8 cellular contexts compared by ENCODE assay signal in the genomic region with DNA sequence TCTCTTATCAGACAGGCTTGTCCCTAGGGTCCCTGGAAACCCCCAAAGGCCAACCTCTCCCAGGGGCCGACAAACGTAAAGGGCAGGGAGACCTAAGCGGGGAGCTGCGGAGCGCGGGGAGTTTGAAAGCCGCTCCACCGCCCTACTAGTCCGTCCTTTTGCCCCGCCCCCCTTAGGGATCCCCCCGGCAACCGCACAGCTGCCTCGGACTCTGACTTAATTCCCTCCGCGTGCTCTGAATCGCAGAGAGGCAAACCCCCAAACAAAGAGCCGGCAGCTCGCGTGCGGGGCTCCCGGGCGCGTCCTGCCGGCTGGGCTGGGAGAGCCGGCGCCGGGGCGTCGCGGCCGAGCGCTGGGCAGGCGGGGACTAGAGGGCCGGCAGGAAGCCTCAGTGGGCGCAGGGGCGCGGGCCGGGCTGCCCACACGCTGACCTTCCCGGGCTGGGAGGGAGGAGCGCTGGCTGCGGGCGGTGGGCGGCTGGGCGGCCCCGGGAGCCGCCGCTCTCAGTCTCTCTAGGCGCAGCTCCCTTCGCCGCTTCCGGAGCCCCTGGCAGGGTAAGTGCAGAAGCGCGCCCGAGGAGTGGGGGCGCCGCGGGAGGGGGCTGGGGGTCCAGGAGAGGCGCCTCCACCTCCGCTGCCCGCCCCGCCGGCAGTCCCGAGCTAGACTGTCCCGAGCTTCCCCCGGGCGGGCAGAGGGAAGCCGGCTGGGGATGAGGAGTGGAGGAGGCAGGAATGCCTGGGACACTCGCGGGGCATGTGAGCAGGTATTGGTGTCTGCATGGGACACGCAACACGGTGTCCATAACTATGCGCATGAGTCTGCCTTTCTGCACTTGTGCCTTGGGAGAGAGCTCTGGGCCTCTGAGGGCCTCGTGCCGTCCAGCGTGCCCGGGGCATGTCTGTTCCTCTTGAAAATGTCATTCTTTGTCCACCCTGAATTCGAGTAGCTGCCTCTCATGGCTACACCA. TPM values are rescaled to one million over a fixed set of nuclear protein-coding genes. Genes with fewer than 3 reads are reported as not detected.
DNase-seq lines count a peak whose midpoint lies in the region; ATAC-seq and TF ChIP-seq lines count a peak whose summit lies in the region.

A gene with protein sequence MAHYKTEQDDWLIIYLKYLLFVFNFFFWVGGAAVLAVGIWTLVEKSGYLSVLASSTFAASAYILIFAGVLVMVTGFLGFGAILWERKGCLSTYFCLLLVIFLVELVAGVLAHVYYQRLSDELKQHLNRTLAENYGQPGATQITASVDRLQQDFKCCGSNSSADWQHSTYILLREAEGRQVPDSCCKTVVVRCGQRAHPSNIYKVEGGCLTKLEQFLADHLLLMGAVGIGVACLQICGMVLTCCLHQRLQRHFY (plus strand): TSS at position 506 of the 967 bp plus-strand sequence. CDS start 27,244 bp downstream, outside the sequence.

- no peaks in the 10 kb centered on the region for H3K4me1 Mint-ChIP-seq in effector memory CD8-positive, alpha-beta T cell (ENCODE audit: low read depth in 2 of 2)

- peak; percentile 37 for DNase-seq in EH (ENCODE audit: low read depth)
- DNase-seq in LHCN-M2 (ENCODE audit: low read depth) = peak; percentile 18
- DNase-seq in choroid plexus epithelial cell (ENCODE audit: low read depth) = peak; percentile 50
- peak; percentile 91 for DNase-seq in left kidney (ENCODE audit: low read depth, low spot score)
- DNase-seq in stromal cell of bone marrow (ENCODE audit: low read depth) = peak; percentile 29
- no peak for DNase-seq in SW480 (ENCODE audit: low spot score)
- DNase-seq in effector memory CD8-positive, alpha-beta T cell = no peak

- TF ChIP-seq CTCF in choroid plexus epithelial cell (conservative IDR thresholded peaks at IDR 0.05; ENCODE audit: low read depth, low read length) = no peak

- H3K9me3 Mint-ChIP-seq in effector memory CD8-positive, alpha-beta T cell = peaks cover 0 to 3% of the 10 kb centered on the region in 2 donors

- no peak within 1 kb of the TSS for H3K4me3 Mint-ChIP-seq in effector memory CD8-positive, alpha-beta T cell

- H3K27ac Mint-ChIP-seq in effector memory CD8-positive, alpha-beta T cell = no peak within 1 kb of the TSS

- peaks cover 53 to 83% of the 10 kb centered on the region in 2 donors for H3K27me3 Mint-ChIP-seq in effector memory CD8-positive, alpha-beta T cell

- no peak for ATAC-seq in HG02642 (IDR thresholded peaks at IDR 0.05; ENCODE audit: poor library complexity, unreplicated experiment)
- no peak for ATAC-seq in effector memory CD8-positive, alpha-beta T cell (replicated peaks)

- H3K4me3 ChIP-seq in choroid plexus epithelial cell (ENCODE audit: low read depth, low read length) = peak within 1 kb of the TSS; percentile 47

- H3K36me3 Mint-ChIP-seq in effector memory CD8-positive, alpha-beta T cell (ENCODE audit: insufficient read depth) = no peaks in the 10 kb centered on the region

RNA-seq across cellular contexts. Expression of the gene that starts here (rescaled TPM):
- total RNA-seq in LHCN-M2 (2014; rRNA removed) = 0.17 and 0.32 TPM in 2 replicates
- 0.11 TPM for polyA plus RNA-seq in LHCN-M2 (2012)

Comparison
In these comparisons a context has a peak if more than half of its experiments do, and no peak if none do; other contexts are left out.
1. Peak in DNase-seq in LHCN-M2; RNA of the gene not detected or under 1 TPM.
2. DNase-seq: peak in EH (single experiment), choroid plexus epithelial cell (single experiment), left kidney (single experiment) and stromal cell of bone marrow (single experiment); none in SW480 (single experiment) and effector memory CD8-positive, alpha-beta T cell (0 of 3).